19 cellular contexts compared by ENCODE assay signal in the genomic region with DNA sequence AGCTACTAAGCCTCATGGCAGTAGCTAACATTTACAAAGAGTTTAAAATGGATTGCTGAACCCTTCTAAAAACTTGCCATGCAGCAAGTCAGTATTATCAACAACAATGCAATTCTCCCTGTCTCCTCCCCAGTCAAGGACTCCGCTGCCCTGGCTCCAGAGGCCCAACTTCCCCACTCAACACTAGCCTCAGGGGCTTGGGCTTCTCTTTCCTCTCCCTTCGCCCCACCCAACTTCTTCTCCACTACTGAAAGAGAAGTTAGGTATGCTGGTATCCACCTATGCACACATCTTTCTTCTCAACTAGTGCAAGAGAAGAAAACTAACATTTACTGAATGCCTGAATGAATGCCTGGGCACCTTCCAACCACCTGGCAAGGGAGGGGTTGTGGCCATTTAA.
"Had no signal": no experiment of that assay in that cellular context is flagged by ENCODE, and none has a peak within 500 bp of the region (broad histone marks: within the 10 kb centered on the region; RNA-seq: fewer than 3 reads in every experiment).

No MANE protein-coding gene starts in this region.

- H3K4me2 ChIP-seq: hepatocyte had no signal

- H2AFZ ChIP-seq: hepatocyte, parathyroid adenoma had no signal

- H3K27me3 Mint-ChIP-seq: activated naive CD8-positive, alpha-beta T cell treated with anti-CD3 and anti-CD28 coated beads, Interleukin-2, amount 10 ng/mL, durations not matched to agents 7 days and 5 days; natural killer cell treated with Interleukin-12 subunit alpha and Interleukin-12 subunit beta and Interleukin-15 and Interleukin-18, amount 100 ng/mL, for 72 hours had no signal

- H3K4me1 ChIP-seq: foreskin keratinocyte, parathyroid adenoma had no signal

- H3K27me3 ChIP-seq: dorsolateral prefrontal cortex, foreskin keratinocyte, hepatocyte, neutrophil, testis had no signal

- H3K27ac ChIP-seq: dorsolateral prefrontal cortex, epithelial cell of prostate, foreskin keratinocyte, hepatocyte, neutrophil, parathyroid adenoma, testis had no signal

- H3K27ac Mint-ChIP-seq: activated naive CD8-positive, alpha-beta T cell treated with anti-CD3 and anti-CD28 coated beads, Interleukin-2, amount 10 ng/mL, durations not matched to agents 7 days and 5 days; endodermal cell; natural killer cell treated with Interleukin-12 subunit alpha and Interleukin-12 subunit beta and Interleukin-15 and Interleukin-18, amount 100 ng/mL, for 72 hours; stimulated activated effector memory CD8-positive, alpha-beta T cell treated with anti-CD3 and anti-CD28 coated beads, Interleukin-12 subunit alpha, Interleukin-12 subunit beta, amount 100 ng/mL, for 72 hours; T-helper 2 cell treated with Interferon-gamma antibody and Interleukin-4, amounts not matched to agents 5 μg/mL and 100 μg/mL, for 36 hours had no signal

- DNase-seq: activated CD8-positive, alpha-beta memory T cell treated with anti-CD3 and anti-CD28 coated beads for 24 hours; activated CD8-positive, alpha-beta memory T cell treated with anti-CD3 and anti-CD28 coated beads, Interleukin-2, amount 50 U/mL, for 48 hours; activated gamma-delta T cell treated with Interleukin-2 at 50 U/mL for 16 hours; activated naive CD8-positive, alpha-beta T cell treated with anti-CD3 and anti-CD28 coated beads, Interleukin-2, amount 10 ng/mL, durations not matched to agents 7 days and 5 days; dorsolateral prefrontal cortex; endodermal cell; stimulated activated CD4-positive, alpha-beta T cell treated with anti-CD3 and anti-CD28 coated beads, Interleukin-4, amount 100 ng/mL, for 24 hours; SW 1271; testis had no signal

- H3K9me3 ChIP-seq: testis had no signal

- H3K79me2 ChIP-seq: parathyroid adenoma had no signal

- ATAC-seq: foreskin keratinocyte; natural killer cell treated with Interleukin-12 subunit alpha and Interleukin-12 subunit beta and Interleukin-15 and Interleukin-18, amount 100 ng/mL, for 72 hours; sciatic nerve; stimulated activated effector memory CD8-positive, alpha-beta T cell treated with anti-CD3 and anti-CD28 coated beads, Interleukin-12 subunit alpha, Interleukin-12 subunit beta, amount 100 ng/mL, for 72 hours had no signal

- H3K9me3 Mint-ChIP-seq: activated naive CD8-positive, alpha-beta T cell treated with anti-CD3 and anti-CD28 coated beads, Interleukin-2, amount 10 ng/mL, durations not matched to agents 7 days and 5 days; endodermal cell; natural killer cell treated with Interleukin-12 subunit alpha and Interleukin-12 subunit beta and Interleukin-15 and Interleukin-18, amount 100 ng/mL, for 72 hours; stimulated activated effector memory CD8-positive, alpha-beta T cell treated with anti-CD3 and anti-CD28 coated beads, Interleukin-12 subunit alpha, Interleukin-12 subunit beta, amount 100 ng/mL, for 72 hours; T-helper 2 cell treated with Interferon-gamma antibody and Interleukin-4, amounts not matched to agents 5 μg/mL and 100 μg/mL, for 36 hours had no signal

- H3K4me3 ChIP-seq: dorsolateral prefrontal cortex, hepatocyte, testis had no signal

- H3K4me3 Mint-ChIP-seq: activated naive CD8-positive, alpha-beta T cell treated with anti-CD3 and anti-CD28 coated beads, Interleukin-2, amount 10 ng/mL, durations not matched to agents 7 days and 5 days; brain; endodermal cell; natural killer cell treated with Interleukin-12 subunit alpha and Interleukin-12 subunit beta and Interleukin-15 and Interleukin-18, amount 100 ng/mL, for 72 hours; stimulated activated effector memory CD8-positive, alpha-beta T cell treated with anti-CD3 and anti-CD28 coated beads, Interleukin-12 subunit alpha, Interleukin-12 subunit beta, amount 100 ng/mL, for 72 hours; T-helper 2 cell treated with Interferon-gamma antibody and Interleukin-4, amounts not matched to agents 5 μg/mL and 100 μg/mL, for 36 hours had no signal

- H3K4me1 Mint-ChIP-seq: activated naive CD8-positive, alpha-beta T cell treated with anti-CD3 and anti-CD28 coated beads, Interleukin-2, amount 10 ng/mL, durations not matched to agents 7 days and 5 days had no signal
